2 cellular contexts compared by ENCODE assay signal in genomic region chr9:13292158-13292557, GRCh38.
TF ChIP-seq lines count a peak whose summit lies in the region.

No MANE protein-coding gene starts in this region.

TF ChIP-seq in HepG2, 621 proteins besides CTCF, POLR2A, EP300 and RAD21:
- TF ChIP-seq REPIN1 (CRISPR knock-in tag; IDR thresholded peaks at IDR 0.05; ENCODE audit: borderline replicate concordance, low read depth) (no peak), GATAD2A (CRISPR knock-in tag; IDR thresholded peaks at IDR 0.05) (no peak), MAFF (IDR thresholded peaks at IDR 0.05; ENCODE audit: low read depth, low read length) (peak; percentile 73), ZFP1 (CRISPR knock-in tag; IDR thresholded peaks at IDR 0.05) (no peak), AHR (CRISPR knock-in tag; IDR thresholded peaks at IDR 0.05) (no peak), TCF7L2 (IDR thresholded peaks at IDR 0.05; ENCODE audit: low read depth, low read length) (no peak), ATF6 (CRISPR knock-in tag; conservative IDR thresholded peaks at IDR 0.05) (no peak), THYN1 (CRISPR knock-in tag; IDR thresholded peaks at IDR 0.05; ENCODE audit: borderline replicate concordance, low read depth) (no peak), ARID2 (CRISPR knock-in tag; IDR thresholded peaks at IDR 0.05; ENCODE audit: borderline replicate concordance) (no peak), ZBTB37 (CRISPR knock-in tag; IDR thresholded peaks at IDR 0.05) (no peak), ZSCAN12 (CRISPR knock-in tag; IDR thresholded peaks at IDR 0.05) (no peak), ZNF34 (CRISPR knock-in tag; IDR thresholded peaks at IDR 0.05; ENCODE audit: borderline replicate concordance) (no peak), HOXA9 (CRISPR knock-in tag; IDR thresholded peaks at IDR 0.05; ENCODE audit: borderline replicate concordance) (no peak), MAFK (conservative IDR thresholded peaks at IDR 0.05 in 1 of 2, IDR thresholded peaks at IDR 0.05 in 1 of 2; ENCODE audit: low read length in 2 of 2) (peak; percentile 64 to 86)

TF ChIP-seq in IMR-90, 13 proteins besides CTCF, POLR2A, EP300 and RAD21:
- TF ChIP-seq MAFK (IDR thresholded peaks at IDR 0.05; ENCODE audit: low read depth, low read length), result peak; percentile 77
- no peak for TF ChIP-seq CEBPB (IDR thresholded peaks at IDR 0.05; ENCODE audit: low read depth, low read length)
